ENCODE assay signal across 24 cellular contexts in genomic region chr11:96265972-96266371, GRCh38.
DNase-seq lines count a peak whose midpoint lies in the region; ATAC-seq and TF ChIP-seq lines count a peak whose summit lies in the region.
"Had no signal": no experiment of that assay in that cellular context is flagged by ENCODE, and none has a peak within 500 bp of the region (broad histone marks: within the 10 kb centered on the region; RNA-seq: fewer than 3 reads in every experiment).

No MANE protein-coding gene starts in this region.

- no peak for ATAC-seq in GM18498 (IDR thresholded peaks at IDR 0.05; ENCODE audit: unreplicated experiment)
- no peak for ATAC-seq in mucosa of descending colon
- ATAC-seq in GM21423 (IDR thresholded peaks at IDR 0.05; ENCODE audit: unreplicated experiment), result no peak
- ATAC-seq: gastrocnemius medialis had no signal

- no peak overlapping the region for H3K4me3 ChIP-seq in CD8-positive, alpha-beta memory T cell (ENCODE audit: low read length)
- no peak overlapping the region for H3K4me3 ChIP-seq in neutrophil (ENCODE audit: low read depth in 1 of 2, low read length in 1 of 2)
- H3K4me3 ChIP-seq in mucosa of descending colon, result no peak overlapping the region
- H3K4me3 ChIP-seq: esophagus muscularis mucosa, gastrocnemius medialis, prostate gland, thoracic aorta had no signal

- H3K4me1 Mint-ChIP-seq in CD14-positive monocyte, result peaks cover 63% of the 10 kb centered on the region
- peaks cover 70 to 88% (median 86%) of the 10 kb centered on the region in 3 donors for H3K4me1 Mint-ChIP-seq in CD8-positive, alpha-beta memory T cell
- peaks cover 55% of the 10 kb centered on the region for H3K4me1 Mint-ChIP-seq in chondrocyte (ENCODE audit: low read depth)

- no peak overlapping the region for H3K27ac ChIP-seq in CD8-positive, alpha-beta memory T cell (ENCODE audit: low read depth, low read length)
- H3K27ac ChIP-seq in neutrophil, result peak overlapping the region; percentile 80
- H3K27ac ChIP-seq: esophagus muscularis mucosa, prostate gland, RWPE1 had no signal

- DNase-seq in CD14-positive monocyte (ENCODE audit: low spot score) (no peak), chondrocyte (ENCODE audit: low spot score) (no peak), mucosa of descending colon (no peak), islet precursor cell (no peak)
- DNase-seq in CD8-positive, alpha-beta memory T cell, result no peak
- DNase-seq: DMS79 treated with DMSO at 0.1 percent for 48 hours; effector memory CD4-positive, alpha-beta T cell; gastrocnemius medialis; KG1; kidney glomerular epithelial cell; mesendoderm; NCI-H1694 treated with DMSO at 0.1 percent for 48 hours; SK-N-SH; stimulated activated CD4-positive, alpha-beta T cell treated with anti-CD3 and anti-CD28 coated beads, Interleukin-1b, Interleukin-23, amount 100 ng/mL, for 48 hours; T1000 had no signal

- H3K36me3 ChIP-seq in CD8-positive, alpha-beta memory T cell (ENCODE audit: insufficient read depth, low read length), result no peaks in the 10 kb centered on the region
- H3K36me3 ChIP-seq in neutrophil, result no peaks in the 10 kb centered on the region
- H3K36me3 ChIP-seq in mucosa of descending colon (ENCODE audit: low read depth), result no peaks in the 10 kb centered on the region
- H3K36me3 ChIP-seq: gastrocnemius medialis, prostate gland, thoracic aorta had no signal

- peaks cover 62% of the 10 kb centered on the region for H3K4me1 ChIP-seq in CD8-positive, alpha-beta memory T cell (ENCODE audit: insufficient read depth, low read length)
- H3K4me1 ChIP-seq in neutrophil (ENCODE audit: control insufficient read depth in 1 of 2, insufficient read depth in 1 of 2, low read depth in 1 of 2, low read length in 1 of 2) (peaks cover 45 to 60% of the 10 kb centered on the region in 2 experiments), mucosa of descending colon (ENCODE audit: low read depth) (peaks cover 11% of the 10 kb centered on the region)
- H3K4me1 ChIP-seq: prostate gland had no signal

- intact Hi-C loops in CD14-positive monocyte (cut with micrococcal nuclease) (loop anchor here (5.0 to 10.0 kb wide), 3 partner anchors 36 to 69 kb away; no protein-coding TSS in a partner anchor), mucosa of descending colon (cut with DNase I, micrococcal nuclease) (no loop called here)

- H3K36me3 Mint-ChIP-seq in CD14-positive monocyte, result peaks cover 5 to 7% of the 10 kb centered on the region in 2 donors
- H3K36me3 Mint-ChIP-seq in CD8-positive, alpha-beta memory T cell, result peaks cover 5 to 10% (median 10%) of the 10 kb centered on the region in 3 donors
- peaks cover 1% of the 10 kb centered on the region for H3K36me3 Mint-ChIP-seq in chondrocyte (ENCODE audit: low read depth)

- H3K4me3 Mint-ChIP-seq in CD14-positive monocyte (no peak overlapping the region), chondrocyte (ENCODE audit: unreplicated experiment) (no peak overlapping the region)
- peak overlapping the region in 2 of 7 donors; percentile 15 to 27 for H3K4me3 Mint-ChIP-seq in CD8-positive, alpha-beta memory T cell
- H3K4me3 Mint-ChIP-seq: brain, neural crest cell had no signal

- no peaks in the 10 kb centered on the region for H3K9me3 ChIP-seq in CD8-positive, alpha-beta memory T cell (ENCODE audit: low read length)
- H3K9me3 ChIP-seq in neutrophil (no peaks in the 10 kb centered on the region), mucosa of descending colon (no peaks in the 10 kb centered on the region)
- H3K9me3 ChIP-seq: esophagus muscularis mucosa, gastrocnemius medialis, prostate gland, SK-N-SH, thoracic aorta had no signal

- no peak for TF ChIP-seq CTCF in CD14-positive monocyte (IDR thresholded peaks at IDR 0.05)
- TF ChIP-seq CTCF in chondrocyte (IDR thresholded peaks at IDR 0.05), result no peak
- no peak for TF ChIP-seq CTCF in neutrophil (IDR thresholded peaks at IDR 0.05)
- no peak for TF ChIP-seq CTCF in mucosa of descending colon (IDR thresholded peaks at IDR 0.05)

- H3K27me3 Mint-ChIP-seq in CD14-positive monocyte (ENCODE audit: low read depth in 3 of 3) (peaks cover 0 to 2% (median 0%) of the 10 kb centered on the region in 3 donors), chondrocyte (ENCODE audit: low read depth) (no peaks in the 10 kb centered on the region)
- no peaks in the 10 kb centered on the region for H3K27me3 Mint-ChIP-seq in CD8-positive, alpha-beta memory T cell

- CTCF ChIA-PET in CD8-positive, alpha-beta memory T cell (lab: Charles Lee), result interaction anchor here (1.4 to 2.2 kb wide), 3 partner anchors 10 to 174 kb away, joined by 3 to 15 read pairs (median 4); partner anchors contain the start of gene MAML2

- H3K27ac Mint-ChIP-seq in CD14-positive monocyte, result peak overlapping the region; percentile 26 to 96 (median 84)
- H3K27ac Mint-ChIP-seq in CD8-positive, alpha-beta memory T cell, result peak overlapping the region in 7 of 8 donors; percentile 43 to 95 (median 66)
- peak overlapping the region; percentile 33 for H3K27ac Mint-ChIP-seq in chondrocyte (ENCODE audit: unreplicated experiment)

- POLR2A ChIA-PET in CD8-positive, alpha-beta memory T cell (lab: Charles Lee), result no interaction called here

- peaks cover 0 to 5% (median 0%) of the 10 kb centered on the region in 7 donors for H3K9me3 Mint-ChIP-seq in CD14-positive monocyte
- peaks cover 0 to 8% (median 0%) of the 10 kb centered on the region in 5 donors for H3K9me3 Mint-ChIP-seq in CD8-positive, alpha-beta memory T cell
- H3K9me3 Mint-ChIP-seq in chondrocyte (ENCODE audit: low read depth), result peaks cover 2% of the 10 kb centered on the region

- no peaks in the 10 kb centered on the region for H3K27me3 ChIP-seq in CD8-positive, alpha-beta memory T cell (ENCODE audit: insufficient read depth, low read length, poor library complexity, severe bottlenecking)
- H3K27me3 ChIP-seq in neutrophil, result no peaks in the 10 kb centered on the region
- H3K27me3 ChIP-seq: esophagus muscularis mucosa, gastrocnemius medialis had no signal

Comparison
In these comparisons a context has a peak if more than half of its experiments do, and no peak if none do; other contexts are left out.
1. H3K27ac Mint-ChIP-seq: peak in every context shown above with its lines; median percentile 84 in CD14-positive monocyte; 66 in CD8-positive, alpha-beta memory T cell; 33 in chondrocyte.
2. intact Hi-C loops: an anchor here in CD14-positive monocyte (5.0 to 10.0 kb wide); none called in mucosa of descending colon.